In the genomic region with DNA sequence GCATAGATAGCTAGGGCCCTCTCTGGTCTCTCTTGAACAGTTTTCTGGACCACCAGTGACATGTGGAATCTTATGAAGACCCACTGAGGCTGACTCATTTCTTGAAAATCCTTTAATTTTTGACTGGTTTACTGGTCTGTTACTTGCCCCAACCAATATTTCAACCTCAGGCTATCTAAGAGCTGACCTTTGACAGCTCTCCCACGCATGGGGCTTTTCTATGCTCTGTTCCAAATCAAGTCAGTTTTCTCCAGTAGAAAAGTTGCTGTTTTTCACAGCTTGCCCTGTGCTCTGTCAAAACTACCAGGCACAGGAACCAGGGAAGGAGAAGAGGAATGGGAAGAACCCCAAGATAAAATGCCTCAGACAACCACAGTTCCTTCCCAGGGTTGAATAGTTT, we compare ENCODE assay signal across 30 cellular contexts.
"Had no signal": no experiment of that assay in that cellular context is flagged by ENCODE, and none has a peak within 500 bp of the region (broad histone marks: within the 10 kb centered on the region; RNA-seq: fewer than 3 reads in every experiment).

No MANE protein-coding gene starts in this region.

- H3K27ac ChIP-seq: left lung, lower lobe of right lung, neural progenitor cell, neutrophil, parathyroid adenoma, skin epidermis, stomach, testis, thyroid gland, transverse colon, upper lobe of left lung, vagina had no signal

- H3K4me1 Mint-ChIP-seq: mesothelial cell of epicardium, naive B cell, natural killer cell, nephron progenitor cell, neural progenitor cell had no signal

- H3K27ac Mint-ChIP-seq: mesothelial cell of epicardium; natural killer cell; nephron progenitor cell; neural progenitor cell; stimulated activated naive B cell treated with anti-CD40 and anti-IgM and Interleukin-4, amounts not matched to agents 10 μg/mL and 1 μg/mL and 100 μg/mL, for 72 hours had no signal

- H3K9ac ChIP-seq: neural progenitor cell, parathyroid adenoma had no signal

- H3K4me1 ChIP-seq: left lung, lower lobe of right lung, neural progenitor cell, parathyroid adenoma, stomach, testis, thyroid gland, transverse colon, vagina had no signal

- H3K4me3 ChIP-seq: left lung, lower lobe of right lung, neural progenitor cell, skin epidermis, stomach, testis, thyroid gland, transverse colon, upper lobe of left lung, vagina had no signal

- H2AFZ ChIP-seq: neural progenitor cell, parathyroid adenoma had no signal

- H3K4me3 Mint-ChIP-seq: mesothelial cell of epicardium; naive B cell; natural killer cell; nephron progenitor cell; neural progenitor cell; stimulated activated naive B cell treated with anti-CD40 and anti-IgM and Interleukin-4, amounts not matched to agents 10 μg/mL and 1 μg/mL and 100 μg/mL, for 72 hours had no signal

- ATAC-seq: left cardiac atrium; left lung; lower lobe of right lung; natural killer cell; right cardiac atrium; sciatic nerve; stimulated activated naive CD8-positive, alpha-beta T cell treated with anti-CD3 and anti-CD28 coated beads, Interleukin-15, Interleukin-2, amounts not matched to agents 100 U/mL and 50 U/mL, for 24 hours had no signal

- H3K79me2 ChIP-seq: parathyroid adenoma had no signal

- H3K9me3 Mint-ChIP-seq: mesothelial cell of epicardium; naive B cell; natural killer cell; nephron progenitor cell; neural progenitor cell; stimulated activated naive B cell treated with anti-CD40 and anti-IgM and Interleukin-4, amounts not matched to agents 10 μg/mL and 1 μg/mL and 100 μg/mL, for 72 hours had no signal

- H3K27me3 Mint-ChIP-seq: naive B cell; stimulated activated naive B cell treated with anti-CD40 and anti-IgM and Interleukin-4, amounts not matched to agents 10 μg/mL and 1 μg/mL and 100 μg/mL, for 72 hours had no signal

- DNase-seq: hippocampal formation; kidney glomerular epithelial cell; left cardiac atrium; left lung; lower lobe of right lung; mesendoderm; naive B cell; natural killer cell; nephron progenitor cell; occipital lobe; retina; right cardiac atrium; stimulated activated CD4-positive, alpha-beta T cell treated with anti-CD3 and anti-CD28 coated beads, Interleukin-12 subunit alpha, Interleukin-12 subunit beta, amount 100 ng/mL, for 4 hours; stimulated activated CD4-positive, alpha-beta T cell treated with anti-CD3 and anti-CD28 coated beads, Interleukin-15, amount 100 ng/mL, for 24 hours; stimulated activated CD4-positive, alpha-beta T cell treated with anti-CD3 and anti-CD28 coated beads, Interleukin-2, amount 100 ng/mL, for 24 hours; stimulated activated CD4-positive, alpha-beta T cell treated with anti-CD3 and anti-CD28 coated beads, Interleukin-4, amount 100 ng/mL, for 1 hour; stimulated activated naive B cell treated with anti-CD40 and anti-IgM and Interleukin-4, amounts not matched to agents 10 μg/mL and 1 μg/mL and 100 μg/mL, for 72 hours; stimulated activated naive CD8-positive, alpha-beta T cell treated with anti-CD3 and anti-CD28 coated beads, Interleukin-15, Interleukin-2, amounts not matched to agents 100 U/mL and 50 U/mL, for 24 hours; stomach; testis; thyroid gland; transverse colon; upper lobe of left lung had no signal

- H3K4me2 ChIP-seq: neural progenitor cell had no signal

- H3K27me3 ChIP-seq: left lung, neural progenitor cell, neutrophil, stomach, testis, thyroid gland, transverse colon, upper lobe of left lung, vagina had no signal

- H3K9me3 ChIP-seq: left lung, lower lobe of right lung, neutrophil, stomach, testis, thyroid gland, transverse colon, upper lobe of left lung, vagina had no signal

- H3K36me3 Mint-ChIP-seq: natural killer cell had no signal
